ENCODE assay signal across 24 cellular contexts in the genomic region with DNA sequence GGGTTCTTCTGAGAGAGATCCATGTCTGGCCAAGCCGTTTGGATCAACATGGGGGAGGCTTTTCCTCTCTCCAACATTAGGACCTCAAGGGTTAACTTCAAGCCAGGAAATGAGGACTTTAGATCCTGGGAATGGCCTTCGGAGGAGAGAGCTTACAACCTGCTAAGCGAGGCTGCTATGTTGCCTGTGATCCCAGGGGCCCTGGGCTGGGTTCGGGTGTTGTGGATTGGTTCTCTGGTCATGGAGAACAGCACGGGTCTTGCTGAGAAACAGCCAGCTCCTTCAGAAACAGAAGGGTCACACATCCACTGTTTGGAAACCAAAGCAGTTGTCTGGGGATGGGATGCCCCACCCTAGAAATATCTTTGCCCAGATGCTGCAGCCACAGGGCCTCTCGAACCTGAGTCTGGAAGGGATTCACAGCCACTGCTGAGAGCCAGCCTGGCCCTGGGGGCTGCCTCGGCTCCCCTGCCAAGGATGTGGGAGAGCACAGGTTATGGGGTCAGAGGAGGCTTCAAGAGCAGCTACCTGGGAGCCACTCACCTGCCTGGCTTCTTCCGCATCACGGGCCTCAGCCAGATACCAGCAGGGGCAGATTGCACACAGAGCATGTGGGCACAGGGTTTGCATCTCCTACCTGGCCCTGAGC. TPM values are rescaled to one million over a fixed set of nuclear protein-coding genes. Genes with fewer than 3 reads are reported as not detected.
DNase-seq lines count a peak whose midpoint lies in the region; ATAC-seq and TF ChIP-seq lines count a peak whose summit lies in the region.
"Had no signal": no experiment of that assay in that cellular context is flagged by ENCODE, and none has a peak within 500 bp of the region (broad histone marks: within the 10 kb centered on the region; RNA-seq: fewer than 3 reads in every experiment).

No MANE protein-coding gene starts in this region.

- no peaks in the 10 kb centered on the region for H3K27me3 ChIP-seq in upper lobe of left lung
- H3K27me3 ChIP-seq: ascending aorta, pancreas had no signal

- H3K36me3 ChIP-seq in upper lobe of left lung: no peaks in the 10 kb centered on the region
- H3K36me3 ChIP-seq: ascending aorta, pancreas had no signal

- no peak for TF ChIP-seq POLR2A in upper lobe of left lung (IDR thresholded peaks at IDR 0.05)

- no peak for ATAC-seq in left cardiac atrium
- no peak for ATAC-seq in central memory CD8-positive, alpha-beta T cell (replicated peaks; ENCODE audit: extremely low read depth, poor library complexity, severe bottlenecking)
- no peak for ATAC-seq in naive thymus-derived CD8-positive, alpha-beta T cell
- ATAC-seq in upper lobe of left lung (ENCODE audit: low FRiP score in 2 of 2): no peak
- ATAC-seq: CD8-positive, alpha-beta T cell; HCT116; pancreas had no signal

- no peak overlapping the region for H3K4me3 ChIP-seq in upper lobe of left lung
- H3K4me3 ChIP-seq: ascending aorta, lung, pancreas had no signal

- DNase-seq in left cardiac atrium (peak; percentile 18), cardiac septum (ENCODE audit: low spot score) (no peak), upper lobe of left lung (peak; percentile 8 to 30), NCI-H187 treated with DMSO at 0.1 percent for 48 hours (lab: John Stamatoyannopoulos, UW) (no peak), NCI-H187 (lab: John Stamatoyannopoulos, UW) (no peak)
- DNase-seq in central memory CD8-positive, alpha-beta T cell (ENCODE audit: low spot score in 2 of 2): no peak
- peak in 1 of 10 donors; percentile 27 for DNase-seq in naive thymus-derived CD8-positive, alpha-beta T cell
- no peak for DNase-seq in activated CD4-positive, alpha-beta T cell treated with anti-CD3 and anti-CD28 coated beads, Interleukin-2, amount 50 U/mL, for 1 hour
- DNase-seq: activated CD4-positive, alpha-beta T cell treated with anti-CD3 and anti-CD28 coated beads, Interleukin-2, amount 50 U/mL, for 48 hours; activated naive CD4-positive, alpha-beta T cell treated with anti-CD3 and anti-CD28 coated beads, Interleukin-2, amount 50 U/mL, for 16 hours; activated T-cell treated with anti-CD3 and anti-CD28 coated beads for 4 hours; DMS53; erythroblast; foreskin fibroblast; GF-D8; KBM-7; NCI-H2171 treated with DMSO at 0.1 percent for 48 hours; NCI-H526 treated with DMSO at 0.1 percent for 48 hours; substantia nigra had no signal

- intact Hi-C loops in left cardiac atrium (cut with DNase I): loop anchor here in 1 of 2 donors (2.0 kb wide), 1 partner anchor 61 kb away; no protein-coding TSS in a partner anchor
- intact Hi-C loops in cardiac septum (cut with DNase I): no loop called here

- TF ChIP-seq EP300 in upper lobe of left lung (IDR thresholded peaks at IDR 0.05): no peak

- TF ChIP-seq CTCF in upper lobe of left lung (IDR thresholded peaks at IDR 0.05): no peak

- peaks cover 6% of the 10 kb centered on the region for H3K36me3 Mint-ChIP-seq in central memory CD8-positive, alpha-beta T cell (ENCODE audit: insufficient read depth)
- no peaks in the 10 kb centered on the region for H3K36me3 Mint-ChIP-seq in naive thymus-derived CD8-positive, alpha-beta T cell
- H3K36me3 Mint-ChIP-seq: CD8-positive, alpha-beta T cell had no signal

- H3K9me3 Mint-ChIP-seq in central memory CD8-positive, alpha-beta T cell: peaks cover 8% of the 10 kb centered on the region
- H3K9me3 Mint-ChIP-seq in naive thymus-derived CD8-positive, alpha-beta T cell: peaks cover 0 to 13% (median 0%) of the 10 kb centered on the region in 9 donors
- H3K9me3 Mint-ChIP-seq: CD8-positive, alpha-beta T cell had no signal

- no peaks in the 10 kb centered on the region for H3K4me1 Mint-ChIP-seq in central memory CD8-positive, alpha-beta T cell
- peaks cover 13 to 18% (median 15%) of the 10 kb centered on the region in 4 donors for H3K4me1 Mint-ChIP-seq in naive thymus-derived CD8-positive, alpha-beta T cell

- peak overlapping the region; percentile 6 for H3K27ac Mint-ChIP-seq in central memory CD8-positive, alpha-beta T cell (ENCODE audit: low read depth)
- H3K27ac Mint-ChIP-seq in naive thymus-derived CD8-positive, alpha-beta T cell: peak overlapping the region in 8 of 10 donors; percentile 6 to 89 (median 38)

- no peaks in the 10 kb centered on the region for H3K9me3 ChIP-seq in upper lobe of left lung
- H3K9me3 ChIP-seq: ascending aorta, pancreas had no signal

- 60 to 81% methylated on average over 6 to 9 of the region's 9 CpGs for WGBS in upper lobe of left lung, 2 donors

- H3K27ac ChIP-seq in upper lobe of left lung: no peak overlapping the region
- H3K27ac ChIP-seq: ascending aorta, pancreas had no signal

- H3K27me3 Mint-ChIP-seq in central memory CD8-positive, alpha-beta T cell: no peaks in the 10 kb centered on the region
- no peaks in the 10 kb centered on the region for H3K27me3 Mint-ChIP-seq in naive thymus-derived CD8-positive, alpha-beta T cell

- POLR2A ChIA-PET in naive thymus-derived CD8-positive, alpha-beta T cell (lab: Charles Lee): interaction anchor here (0.9 to 3.7 kb wide), 2 partner anchors 55 to 64 kb away, joined by 3 to 15 read pairs; no protein-coding TSS in a partner anchor

- no peak overlapping the region for H3K4me3 Mint-ChIP-seq in central memory CD8-positive, alpha-beta T cell
- no peak overlapping the region for H3K4me3 Mint-ChIP-seq in naive thymus-derived CD8-positive, alpha-beta T cell
- H3K4me3 Mint-ChIP-seq: CD8-positive, alpha-beta T cell had no signal

- peaks cover 25 to 37% (median 30%) of the 10 kb centered on the region in 4 donors for H3K4me1 ChIP-seq in upper lobe of left lung

RNA-seq across cellular contexts. Expression of a gene that starts 5.5 kb away (rescaled TPM):
- total RNA-seq in left cardiac atrium: 10 to 100 TPM; 11.8 to 12.7 TPM
- 14.3 TPM for total RNA-seq in cardiac septum
- total RNA-seq in naive thymus-derived CD8-positive, alpha-beta T cell: 10 to 100 TPM in 1 of 2 experiments, 1 to 10 TPM in 1; 9.1 to 10.2 TPM
- polyA plus RNA-seq in naive thymus-derived CD8-positive, alpha-beta T cell: 1 to 10 TPM; 1.2 to 2.9 (median 1.9) TPM
- total RNA-seq in upper lobe of left lung: 10 to 100 TPM; 20.2 to 54.4 (median 32.9) TPM

RNA-seq across cellular contexts. Expression of a gene that starts 59.5 kb away (rescaled TPM):
- total RNA-seq in left cardiac atrium: 1 to 10 TPM; 3.7 to 4.4 TPM
- total RNA-seq in cardiac septum: 3.8 TPM
- 1 to 10 TPM; 6.9 to 7.9 TPM for total RNA-seq in naive thymus-derived CD8-positive, alpha-beta T cell
- polyA plus RNA-seq in naive thymus-derived CD8-positive, alpha-beta T cell: 1 to 10 TPM; 2.4 to 4.7 (median 4.4) TPM
- total RNA-seq in upper lobe of left lung: 100 to 1,000 TPM in 1 of 6 donors, 10 to 100 TPM in 3, 1 to 10 TPM in 2; 7.4 to 110 (median 15.1) TPM

Comparison
In these comparisons a context has a peak if more than half of its experiments do, and no peak if none do; other contexts are left out.
1. DNase-seq: peak in left cardiac atrium (single experiment) and upper lobe of left lung (2 of 2); none in cardiac septum (single experiment), central memory CD8-positive, alpha-beta T cell (0 of 2), NCI-H187 treated with DMSO at 0.1 percent for 48 hours (single experiment), NCI-H187 (0 of 2) and activated CD4-positive, alpha-beta T cell treated with anti-CD3 and anti-CD28 coated beads, Interleukin-2, amount 50 U/mL, for 1 hour (single experiment).